ENCODE assay signal across 23 cellular contexts in genomic region chr7:124779194-124779593, GRCh38. TPM values are rescaled to one million over a fixed set of nuclear protein-coding genes. Genes with fewer than 3 reads are reported as not detected.
DNase-seq lines count a peak whose midpoint lies in the region; ATAC-seq, FAIRE-seq and TF ChIP-seq lines count a peak whose summit lies in the region.
"Had no signal": no experiment of that assay in that cellular context is flagged by ENCODE, and none has a peak within 500 bp of the region (broad histone marks: within the 10 kb centered on the region; RNA-seq: fewer than 3 reads in every experiment).

No MANE protein-coding gene starts in this region.

- H3K36me3 ChIP-seq in bronchial epithelial cell (ENCODE audit: control insufficient read depth, insufficient read depth, low read length): no peaks in the 10 kb centered on the region
- no peaks in the 10 kb centered on the region for H3K36me3 ChIP-seq in sigmoid colon
- no peaks in the 10 kb centered on the region for H3K36me3 ChIP-seq in thyroid gland
- H3K36me3 ChIP-seq: brain microvascular endothelial cell, pancreas had no signal

- no peaks in the 10 kb centered on the region for H3K9me3 ChIP-seq in sigmoid colon
- no peaks in the 10 kb centered on the region for H3K9me3 ChIP-seq in thyroid gland
- H3K9me3 ChIP-seq: pancreas had no signal

- intact Hi-C loops in sigmoid colon (cut with DNase I) (no loop called here), thyroid gland (cut with DNase I) (no loop called here)

- WGBS in sigmoid colon, 2 donors: 64 to 74% methylated on average over 3 of the region's 3 CpGs
- 71 to 77% methylated on average over 3 of the region's 3 CpGs for WGBS in thyroid gland, 2 donors

- ATAC-seq in GM18511 (IDR thresholded peaks at IDR 0.05; ENCODE audit: unreplicated experiment): no peak
- ATAC-seq: pancreas, sciatic nerve had no signal

- H3K36me3 Mint-ChIP-seq in type B pancreatic cell: no peaks in the 10 kb centered on the region

- FAIRE-seq in bronchial epithelial cell (lab: Jason Lieb, UNC): no peak
- FAIRE-seq: GM12891, H54, pancreas had no signal

- no peaks in the 10 kb centered on the region for H3K9me3 Mint-ChIP-seq in type B pancreatic cell
- H3K9me3 Mint-ChIP-seq: activated CD4-positive, alpha-beta T cell treated with anti-CD3 and anti-CD28 coated beads, Interleukin-2, amount 10 ng/mL, durations not matched to agents 7 days and 5 days; nephron; T-helper 1 cell treated with Interleukin-12 subunit alpha and Interleukin-12 subunit beta and Interleukin-4 antibody, amounts not matched to agents 30 μg/mL and 1 μg/mL, for 36 hours had no signal

- H3K27ac Mint-ChIP-seq in type B pancreatic cell: no peak overlapping the region
- H3K27ac Mint-ChIP-seq: activated CD4-positive, alpha-beta T cell treated with anti-CD3 and anti-CD28 coated beads, Interleukin-2, amount 10 ng/mL, durations not matched to agents 7 days and 5 days; nephron; T-helper 1 cell treated with Interleukin-12 subunit alpha and Interleukin-12 subunit beta and Interleukin-4 antibody, amounts not matched to agents 30 μg/mL and 1 μg/mL, for 36 hours had no signal

- H3K4me1 ChIP-seq in sigmoid colon (no peaks in the 10 kb centered on the region), thyroid gland (peaks cover 0 to 4% of the 10 kb centered on the region in 2 donors)
- H3K4me1 ChIP-seq: pancreas had no signal

- no peak for TF ChIP-seq CTCF in bronchial epithelial cell (IDR thresholded peaks at IDR 0.05; ENCODE audit: insufficient read depth, low read length, severe bottlenecking)
- TF ChIP-seq CTCF in sigmoid colon (IDR thresholded peaks at IDR 0.05): no peak
- TF ChIP-seq CTCF in type B pancreatic cell (conservative IDR thresholded peaks at IDR 0.05): no peak
- TF ChIP-seq CTCF in thyroid gland (IDR thresholded peaks at IDR 0.05): no peak

- H3K27me3 ChIP-seq in bronchial epithelial cell (ENCODE audit: control insufficient read depth, insufficient read depth, low read length): no peaks in the 10 kb centered on the region
- H3K27me3 ChIP-seq in sigmoid colon: no peaks in the 10 kb centered on the region
- H3K27me3 ChIP-seq in thyroid gland: no peaks in the 10 kb centered on the region
- H3K27me3 ChIP-seq: brain microvascular endothelial cell, pancreas had no signal

- H3K27me3 Mint-ChIP-seq in type B pancreatic cell: no peaks in the 10 kb centered on the region
- H3K27me3 Mint-ChIP-seq: activated CD4-positive, alpha-beta T cell treated with anti-CD3 and anti-CD28 coated beads, Interleukin-2, amount 10 ng/mL, durations not matched to agents 7 days and 5 days had no signal

- no peaks in the 10 kb centered on the region for H3K4me1 Mint-ChIP-seq in type B pancreatic cell (ENCODE audit: unreplicated experiment)
- H3K4me1 Mint-ChIP-seq: activated CD4-positive, alpha-beta T cell treated with anti-CD3 and anti-CD28 coated beads, Interleukin-2, amount 10 ng/mL, durations not matched to agents 7 days and 5 days had no signal

- no peak overlapping the region for H3K4me3 Mint-ChIP-seq in type B pancreatic cell
- H3K4me3 Mint-ChIP-seq: activated CD4-positive, alpha-beta T cell treated with anti-CD3 and anti-CD28 coated beads, Interleukin-2, amount 10 ng/mL, durations not matched to agents 7 days and 5 days; nephron; T-helper 1 cell treated with Interleukin-12 subunit alpha and Interleukin-12 subunit beta and Interleukin-4 antibody, amounts not matched to agents 30 μg/mL and 1 μg/mL, for 36 hours had no signal

- no peak overlapping the region for H3K27ac ChIP-seq in sigmoid colon
- H3K27ac ChIP-seq in thyroid gland: no peak overlapping the region
- H3K27ac ChIP-seq: brain microvascular endothelial cell, C4-2B, pancreas had no signal

- DNase-seq in DMS153 treated with DMSO at 0.1 percent for 48 hours (lab: John Stamatoyannopoulos, UW; ENCODE audit: unreplicated experiment) (peak; percentile 63), NCI-H1105 treated with DMSO at 0.1 percent for 48 hours (lab: John Stamatoyannopoulos, UW) (peak; percentile 92), NCI-H2196 (lab: John Stamatoyannopoulos, UW; ENCODE audit: unreplicated experiment) (peak; percentile 47), bronchial epithelial cell (ENCODE audit: low read depth) (peak; percentile 97), sigmoid colon (no peak), type B pancreatic cell (ENCODE audit: extremely low spot score, unreplicated experiment) (no peak), thyroid gland (no peak)
- DNase-seq: activated CD4-positive, alpha-beta T cell treated with anti-CD3 and anti-CD28 coated beads, Interleukin-2, amount 10 ng/mL, durations not matched to agents 7 days and 5 days; brain microvascular endothelial cell; DMS 273 treated with DMSO at 0.1 percent for 48 hours; head of caudate nucleus; KBM-7; midbrain; MV-4-11; pancreas; Right ventricle myocardium superior had no signal

- TF ChIP-seq EP300 in sigmoid colon (IDR thresholded peaks at IDR 0.05): no peak

- no peak overlapping the region for H3K4me3 ChIP-seq in bronchial epithelial cell (ENCODE audit: low read depth, low read length)
- no peak overlapping the region for H3K4me3 ChIP-seq in sigmoid colon
- H3K4me3 ChIP-seq in thyroid gland (replicated peaks in 1 of 3): no peak overlapping the region
- H3K4me3 ChIP-seq: pancreas had no signal

- TF ChIP-seq POLR2A in sigmoid colon (IDR thresholded peaks at IDR 0.05) (no peak), thyroid gland (IDR thresholded peaks at IDR 0.05) (no peak)

RNA-seq across cellular contexts. Expression of gene GPR37, which starts 13.6 kb away (rescaled TPM):
- total RNA-seq in bronchial epithelial cell: 1.6 and 3.7 TPM in 2 replicates
- 1 to 10 TPM in 3 of 4 donors, under 1 TPM in 1; 0.68 to 2.3 (median 1.4) TPM for total RNA-seq in sigmoid colon
- under 1 TPM in 1 of 3 donors, not detected in 2; 0.69 TPM for polyA plus RNA-seq in sigmoid colon
- 7.9 and 16.6 TPM in 2 replicates for total RNA-seq in type B pancreatic cell (ENCODE audit: low replicate concordance)
- total RNA-seq in thyroid gland: under 1 TPM in 3 of 4 donors, not detected in 1; 0.13 to 0.22 (median 0.20) TPM
- total RNA-seq: activated CD4-positive, alpha-beta T cell treated with anti-CD3 and anti-CD28 coated beads, Interleukin-2, amount 10 ng/mL, durations not matched to agents 7 days and 5 days; Right ventricle myocardium superior had no signal

Comparison
In these comparisons a context has a peak if more than half of its experiments do, and no peak if none do; other contexts are left out.
1. DNase-seq: peak in DMS153 treated with DMSO at 0.1 percent for 48 hours (single experiment), NCI-H1105 treated with DMSO at 0.1 percent for 48 hours (single experiment), NCI-H2196 (single experiment) and bronchial epithelial cell (single experiment); none in sigmoid colon (single experiment), type B pancreatic cell (single experiment) and thyroid gland (0 of 2).